Comparison of ENCODE assay signal across 22 cellular contexts in the genomic region with DNA sequence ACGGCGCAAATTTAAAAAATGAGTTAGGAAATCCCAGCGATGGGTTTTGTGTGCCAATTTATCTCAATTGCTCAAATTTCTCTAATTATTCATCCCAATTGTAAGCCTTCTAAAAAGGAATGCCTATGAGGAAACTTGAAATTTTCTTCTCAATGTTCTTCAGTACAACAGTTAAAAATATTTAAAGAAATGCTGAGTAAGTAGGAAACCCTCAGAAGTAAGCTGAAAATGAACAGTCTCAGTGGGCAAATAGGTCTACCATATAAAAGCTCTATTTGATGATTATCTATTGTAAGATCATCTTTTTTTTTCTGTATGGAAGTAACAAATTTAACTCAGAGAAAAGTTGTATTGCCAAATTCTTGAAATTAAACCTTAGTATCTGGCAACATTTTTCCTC.
"Had no signal": no experiment of that assay in that cellular context is flagged by ENCODE, and none has a peak within 500 bp of the region (broad histone marks: within the 10 kb centered on the region; RNA-seq: fewer than 3 reads in every experiment).

No MANE protein-coding gene starts in this region.

- H3K27ac ChIP-seq: HL-60, KMS-11, SJSA1, SK-N-MC had no signal

- H3K4me2 ChIP-seq: KMS-11 had no signal

- H3K9ac ChIP-seq: KMS-11 had no signal

- FAIRE-seq: HTR-8/SVneo, RCC 7860 had no signal

- H3K4me3 ChIP-seq: SJSA1, SK-N-MC had no signal

- H3K27me3 ChIP-seq: SJSA1 had no signal

- H3K9me3 ChIP-seq: SJSA1 had no signal

- DNase-seq: Kasumi-1, MM.1S, NCI-H1092 treated with DMSO at 0.1 percent for 48 hours, NCI-H1436, NCI-H187, NCI-H2029, NCI-H2081 treated with DMSO at 0.1 percent for 48 hours, NCI-H2171, NCI-H226, NCI-H446, NCI-H510A, NCI-H69, NCI-H774, Right ventricle myocardium superior, RPMI8226, SIG-M5 had no signal
